8 cellular contexts compared by ENCODE assay signal in the genomic region with DNA sequence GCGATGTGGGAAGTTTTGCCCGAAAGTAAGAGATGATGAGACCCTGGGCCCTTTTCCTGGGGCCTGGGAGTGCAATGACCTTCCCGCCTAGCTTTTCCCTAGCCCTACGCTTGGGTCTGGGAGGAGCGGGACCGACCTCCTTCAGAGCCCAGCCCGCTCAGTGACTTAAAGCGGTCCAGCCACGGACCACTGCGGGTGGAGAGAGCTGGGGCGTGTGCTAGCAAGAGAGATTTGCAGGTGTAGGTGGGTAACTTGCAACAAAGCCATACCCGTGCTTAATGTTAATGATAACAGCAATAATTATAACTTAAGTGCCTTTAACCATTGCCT. TPM values are rescaled to one million over a fixed set of nuclear protein-coding genes. Genes with fewer than 3 reads are reported as not detected.
DNase-seq lines count a peak whose midpoint lies in the region; ATAC-seq and TF ChIP-seq lines count a peak whose summit lies in the region.

No MANE protein-coding gene starts in this region.

- H3K36me3 ChIP-seq in HUES6 (ENCODE audit: control insufficient read depth, insufficient read depth, low read length), result no peaks in the 10 kb centered on the region

- DNase-seq in CD4-positive, alpha-beta T cell, result no peak
- DNase-seq in naive B cell (no peak), NCI-H2029 (lab: John Stamatoyannopoulos, UW) (no peak), middle frontal gyrus (ENCODE audit: extremely low spot score, low spot score) (no peak), LoVo (ENCODE audit: low spot score) (no peak)

- peaks cover 5% of the 10 kb centered on the region for H3K27me3 ChIP-seq in CD4-positive, alpha-beta T cell (ENCODE audit: control insufficient read depth, insufficient read depth, low read length)
- H3K27me3 ChIP-seq in HUES6 (ENCODE audit: control insufficient read depth, insufficient read depth, low read length), result peaks cover 6% of the 10 kb centered on the region; the same call in 1 of the 2 replicates

- H3K27me3 Mint-ChIP-seq in CD4-positive, alpha-beta T cell, result peaks cover 36% of the 10 kb centered on the region
- H3K27me3 Mint-ChIP-seq in dendritic cell treated with granulocyte-macrophage colony-stimulating factor and Interleukin-4, amounts not matched to agents 40 ng/mL and 50 ng/mL, for 4 days, result peaks cover 61% of the 10 kb centered on the region
- H3K27me3 Mint-ChIP-seq in naive B cell, result peaks cover 9 to 46% (median 43%) of the 10 kb centered on the region in 3 donors

- no peak overlapping the region for H3K27ac ChIP-seq in CD4-positive, alpha-beta T cell (ENCODE audit: low read depth, low read length)
- no peak overlapping the region for H3K27ac ChIP-seq in HUES6 (ENCODE audit: low read depth, low read length)

- H3K36me3 Mint-ChIP-seq in CD4-positive, alpha-beta T cell (ENCODE audit: low read depth), result no peaks in the 10 kb centered on the region
- no peaks in the 10 kb centered on the region for H3K36me3 Mint-ChIP-seq in dendritic cell treated with granulocyte-macrophage colony-stimulating factor and Interleukin-4, amounts not matched to agents 40 ng/mL and 50 ng/mL, for 4 days (ENCODE audit: low read depth)
- no peaks in the 10 kb centered on the region for H3K36me3 Mint-ChIP-seq in naive B cell

- POLR2A ChIA-PET in CD4-positive, alpha-beta T cell (lab: Charles Lee), result interaction anchor here (0.6 to 1.1 kb wide), 4 partner anchors 331 to 1528 kb away, joined by 3 read pairs; a partner anchor contains a TSS

- H3K9ac ChIP-seq in HUES6 (ENCODE audit: low read length), result peak overlapping the region; percentile 73

- peaks cover 8% of the 10 kb centered on the region; the same call in 1 of the 2 replicates for H3K4me1 ChIP-seq in HUES6 (ENCODE audit: control insufficient read depth, insufficient read depth, low read length)

- peak overlapping the region; percentile 89 for H3K4me3 ChIP-seq in HUES6 (ENCODE audit: low read depth, low read length)

- H3K9me3 Mint-ChIP-seq in CD4-positive, alpha-beta T cell, result no peaks in the 10 kb centered on the region
- no peaks in the 10 kb centered on the region for H3K9me3 Mint-ChIP-seq in dendritic cell treated with granulocyte-macrophage colony-stimulating factor and Interleukin-4, amounts not matched to agents 40 ng/mL and 50 ng/mL, for 4 days
- H3K9me3 Mint-ChIP-seq in naive B cell, result peaks cover 0 to 2% (median 0%) of the 10 kb centered on the region in 7 donors

- H3K4me1 Mint-ChIP-seq in CD4-positive, alpha-beta T cell (ENCODE audit: low read depth), result peaks cover 28% of the 10 kb centered on the region
- H3K4me1 Mint-ChIP-seq in dendritic cell treated with granulocyte-macrophage colony-stimulating factor and Interleukin-4, amounts not matched to agents 40 ng/mL and 50 ng/mL, for 4 days (ENCODE audit: low read depth), result peaks cover 25% of the 10 kb centered on the region
- H3K4me1 Mint-ChIP-seq in naive B cell, result peaks cover 21 to 24% (median 21%) of the 10 kb centered on the region in 3 donors

- no peaks in the 10 kb centered on the region for H3K9me3 ChIP-seq in CD4-positive, alpha-beta T cell (ENCODE audit: control insufficient read depth, low read length)
- H3K9me3 ChIP-seq in HUES6 (ENCODE audit: control insufficient read depth, insufficient read depth, low read depth, low read length), result no peaks in the 10 kb centered on the region

- H3K27ac Mint-ChIP-seq in CD4-positive, alpha-beta T cell, result no peak overlapping the region
- no peak overlapping the region for H3K27ac Mint-ChIP-seq in dendritic cell treated with granulocyte-macrophage colony-stimulating factor and Interleukin-4, amounts not matched to agents 40 ng/mL and 50 ng/mL, for 4 days
- H3K27ac Mint-ChIP-seq in naive B cell, result peak overlapping the region in 1 of 6 donors; percentile 47

- peak overlapping the region; percentile 94 for H3K4me3 Mint-ChIP-seq in CD4-positive, alpha-beta T cell
- peak overlapping the region; percentile 89 for H3K4me3 Mint-ChIP-seq in dendritic cell treated with granulocyte-macrophage colony-stimulating factor and Interleukin-4, amounts not matched to agents 40 ng/mL and 50 ng/mL, for 4 days
- peak overlapping the region; percentile 80 to 93 (median 88) for H3K4me3 Mint-ChIP-seq in naive B cell

- CTCF ChIA-PET in CD4-positive, alpha-beta T cell (lab: Charles Lee), result interaction anchor here (0.8 to 2.1 kb wide), 9 partner anchors 8 to 438 kb away, joined by 3 to 12 read pairs (median 4); a partner anchor contains a TSS

- peak; percentile 27 for ATAC-seq in CD4-positive, alpha-beta T cell (ENCODE audit: poor library complexity)
- ATAC-seq in GM21447 (IDR thresholded peaks at IDR 0.05; ENCODE audit: unreplicated experiment), result peak; percentile 27
- peak; percentile 10 to 11 for ATAC-seq in naive B cell (ENCODE audit: low read depth in 2 of 2)

- intact Hi-C loops in CD4-positive, alpha-beta T cell (cut with DNase I, micrococcal nuclease), result loop anchor here (2.0 to 10.0 kb wide), 4 partner anchors 174 to 647 kb away; no protein-coding TSS in a partner anchor
- intact Hi-C loops in dendritic cell treated with granulocyte-macrophage colony-stimulating factor and Interleukin-4, amounts not matched to agents 40 ng/mL and 50 ng/mL, for 4 days (cut with micrococcal nuclease), result loop anchor here (5.0 kb wide), 2 partner anchors 72 to 317 kb away; no protein-coding TSS in a partner anchor

- TF ChIP-seq CTCF in CD4-positive, alpha-beta T cell (IDR thresholded peaks at IDR 0.05), result peak; percentile 55

RNA-seq across cellular contexts. Expression of a gene that starts 0.5 kb away (rescaled TPM):
- total RNA-seq in CD4-positive, alpha-beta T cell, result under 1 TPM; 0.11 to 0.56 TPM
- polyA plus RNA-seq in naive B cell (ENCODE audit: low read depth in 6 of 6), result 1 to 10 TPM in 5 of 6 donors, under 1 TPM in 1; 0.46 to 2.5 (median 1.9) TPM
